ENCODE assay signal across 21 cellular contexts in the genomic region with DNA sequence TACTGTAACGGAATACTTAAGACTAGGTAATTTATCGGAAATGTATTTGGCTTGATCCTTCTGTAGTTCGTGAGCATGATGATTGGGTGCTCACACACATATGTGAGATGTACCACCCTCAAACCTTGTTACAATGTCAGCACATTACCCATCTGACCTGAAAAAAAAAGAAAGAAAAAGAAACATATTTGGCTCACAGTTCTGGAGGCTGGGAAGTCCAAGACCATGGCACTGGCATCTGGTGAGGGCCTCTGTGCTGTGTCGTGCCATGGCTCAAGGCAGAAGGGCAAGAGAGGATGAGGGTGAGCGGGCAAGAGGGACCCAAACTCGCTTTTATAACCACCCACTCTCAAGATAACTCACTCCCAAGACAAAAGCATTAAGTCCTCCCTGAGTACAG. TPM values are rescaled to one million over a fixed set of nuclear protein-coding genes. Genes with fewer than 3 reads are reported as not detected.
DNase-seq lines count a peak whose midpoint lies in the region; ATAC-seq and TF ChIP-seq lines count a peak whose summit lies in the region.
"Had no signal": no experiment of that assay in that cellular context is flagged by ENCODE, and none has a peak within 500 bp of the region (broad histone marks: within the 10 kb centered on the region; RNA-seq: fewer than 3 reads in every experiment).

No MANE protein-coding gene starts in this region.

- H2AFZ ChIP-seq in PC-3 (ENCODE audit: low read length) (no peak overlapping the region), fibroblast of lung (ENCODE audit: low read length) (peak overlapping the region; percentile 69)
- H2AFZ ChIP-seq: GM23338 had no signal

- DNase-seq in PC-3 (no peak), fibroblast of lung (ENCODE audit: low read depth in 2 of 2) (no peak), SKM-1 (lab: John Stamatoyannopoulos, UW; ENCODE audit: unreplicated experiment) (no peak), mucosa of gallbladder (ENCODE audit: low spot score) (no peak), 8988T (no peak)
- DNase-seq in activated CD4-positive, alpha-beta T cell treated with anti-CD3 and anti-CD28 coated beads, Interleukin-2, amount 50 U/mL, for 1 hour = no peak
- DNase-seq: AML-193; Caco-2; CD4-positive, alpha-beta T cell; DMS153; DMS79; GDM1; H7 had no signal

- H3F3A ChIP-seq in PC-3 (ENCODE audit: low read length, unreplicated experiment) = no peaks in the 10 kb centered on the region

- H3K9me3 Mint-ChIP-seq in nephron = peaks cover 9% of the 10 kb centered on the region
- H3K9me3 Mint-ChIP-seq: CD4-positive, alpha-beta T cell had no signal

- no TSS peak for BruUV-seq in PC-3 (replicated peaks; lab: Mats Ljungman, UMichigan)

- no peaks in the 10 kb centered on the region for H3K79me2 ChIP-seq in PC-3 (ENCODE audit: low read length)
- no peaks in the 10 kb centered on the region for H3K79me2 ChIP-seq in fibroblast of lung (ENCODE audit: control insufficient read depth, insufficient read depth, low read length)

- H3K9me3 ChIP-seq in PC-3 (ENCODE audit: low read length) = peaks cover 8% of the 10 kb centered on the region
- H3K9me3 ChIP-seq in fibroblast of lung (ENCODE audit: control insufficient read depth, insufficient read depth, low read depth, low read length) = no peaks in the 10 kb centered on the region
- H3K9me3 ChIP-seq: A549 had no signal

- ATAC-seq in PC-3 = no peak
- ATAC-seq: A549, GM23338, HCT116 had no signal

- CTCF ChIA-PET in PC-3 (lab: Charles Lee) = no interaction called here

- H3K27ac ChIP-seq in PC-3 (ENCODE audit: low read length) (0 out of 2 replicates have a peak overlapping the region, but pooled peaks have one; percentile 6), fibroblast of lung (ENCODE audit: insufficient read depth, low read length) (no peak overlapping the region)
- H3K27ac ChIP-seq: A549, C4-2B had no signal

- TF ChIP-seq CTCF in PC-3 (conservative IDR thresholded peaks at IDR 0.05; ENCODE audit: low read depth, low read length) (no peak), fibroblast of lung (conservative IDR thresholded peaks at IDR 0.05 in 1 of 2, IDR thresholded peaks at IDR 0.05 in 1 of 2; ENCODE audit: low read depth in 1 of 2, low read length in 2 of 2) (no peak), nephron (IDR thresholded peaks at IDR 0.05; ENCODE audit: unreplicated experiment in 3 of 3) (no peak)

- peaks cover 10% of the 10 kb centered on the region for H3K4me1 Mint-ChIP-seq in nephron
- H3K4me1 Mint-ChIP-seq: GM23338 had no signal

- H3K4me1 ChIP-seq in PC-3 (ENCODE audit: insufficient read depth, low read length) (peaks cover 16% of the 10 kb centered on the region), fibroblast of lung (ENCODE audit: control insufficient read depth, extremely low read depth, insufficient read depth, low read length) (peaks cover 4% of the 10 kb centered on the region)

- peak overlapping the region in 2 of 3 experiments; percentile 4 to 12 for H3K27ac Mint-ChIP-seq in nephron
- H3K27ac Mint-ChIP-seq: CD4-positive, alpha-beta T cell; GM23338; HFFc6 had no signal

- no peak overlapping the region for H3K4me3 Mint-ChIP-seq in nephron
- H3K4me3 Mint-ChIP-seq: CD4-positive, alpha-beta T cell; GM23338 had no signal

- H3K4me3 ChIP-seq in PC-3 (ENCODE audit: low read length) = no peak overlapping the region
- no peak overlapping the region for H3K4me3 ChIP-seq in fibroblast of lung (replicated peaks in 1 of 4; ENCODE audit: control extremely low read depth in 1 of 4, insufficient read depth in 1 of 4, low read depth in 3 of 4, low read length in 4 of 4)
- H3K4me3 ChIP-seq: A549, GM23338 had no signal

- H3K36me3 ChIP-seq in PC-3 (ENCODE audit: low read depth, low read length) (no peaks in the 10 kb centered on the region; the same call in 1 of the 2 replicates), fibroblast of lung (ENCODE audit: control insufficient read depth, insufficient read depth, low read length) (no peaks in the 10 kb centered on the region)

- H3K9me2 ChIP-seq in PC-3 (replicated peaks; ENCODE audit: low read length) = no peaks in the 10 kb centered on the region

- no peaks in the 10 kb centered on the region for H4K20me1 ChIP-seq in PC-3 (ENCODE audit: low read length)
- H4K20me1 ChIP-seq in fibroblast of lung (ENCODE audit: control insufficient read depth, extremely low read depth, insufficient read depth, low read length) = no peaks in the 10 kb centered on the region

- no peaks in the 10 kb centered on the region for H3K27me3 Mint-ChIP-seq in nephron (ENCODE audit: low read depth)

- peaks cover 24% of the 10 kb centered on the region for H3K36me3 Mint-ChIP-seq in nephron (ENCODE audit: low read depth)

- intact Hi-C loops in PC-3 (cut with micrococcal nuclease) = no loop called here

- H3K9ac ChIP-seq in PC-3 (ENCODE audit: low read length) (no peak overlapping the region), fibroblast of lung (ENCODE audit: insufficient read depth, low read length) (no peak overlapping the region)

- POLR2A ChIA-PET in PC-3 (lab: Charles Lee; ENCODE audit: unreplicated experiment) = no interaction called here

- no peaks in the 10 kb centered on the region for H3K27me3 ChIP-seq in PC-3 (ENCODE audit: low read length)
- no peaks in the 10 kb centered on the region for H3K27me3 ChIP-seq in fibroblast of lung (ENCODE audit: control insufficient read depth, insufficient read depth, low read length)

- H3K4me2 ChIP-seq in PC-3 (ENCODE audit: low read length) = no peak overlapping the region
- H3K4me2 ChIP-seq in fibroblast of lung (ENCODE audit: extremely low read depth, insufficient read depth, low read length) = no peak overlapping the region
- H3K4me2 ChIP-seq: A549, GM23338 had no signal

RNA-seq across cellular contexts. Expression of a gene that starts 7.0 kb away (rescaled TPM):
- total RNA-seq in PC-3 (2014; rRNA removed) (not detected in 2 replicates), fibroblast of lung (not detected in 2 replicates), mucosa of gallbladder (not detected)
- polyA plus RNA-seq in fibroblast of lung = not detected in 2 replicates
- polyA plus RNA-seq in fibroblast of lung (2012) = not detected in 2 replicates
- not detected in 2 replicates for polyA minus RNA-seq in fibroblast of lung (ENCODE audit: low replicate concordance)
- total RNA-seq: Caco-2; CD4-positive, alpha-beta T cell; Daoy; GM23338; H7; HFFc6 had no signal
- polyA plus RNA-seq: A549, BJ, GM23338 had no signal

RNA-seq across cellular contexts. Expression of a gene that starts 9.2 kb away (rescaled TPM):
- total RNA-seq in PC-3 (2014; rRNA removed) (not detected in 2 replicates), fibroblast of lung (under 0.01 TPM in 1 of 2 replicates, not detected in the other), mucosa of gallbladder (not detected)
- polyA plus RNA-seq in fibroblast of lung = not detected in 2 replicates
- polyA plus RNA-seq in fibroblast of lung (2012) = 0.05 TPM in 1 of 2 replicates, not detected in the other
- not detected in 2 replicates for polyA minus RNA-seq in fibroblast of lung (ENCODE audit: low replicate concordance)
- total RNA-seq: Caco-2; CD4-positive, alpha-beta T cell; Daoy; GM23338; H7; HFFc6 had no signal
- polyA plus RNA-seq: A549, GM23338 had no signal
